ENCODE assay signal across 8 cellular contexts in genomic region chr11:64164392-64165312, GRCh38. TPM values are rescaled to one million over a fixed set of nuclear protein-coding genes. Genes with fewer than 3 reads are reported as not detected.
DNase-seq lines count a peak whose midpoint lies in the region; ATAC-seq, FAIRE-seq and TF ChIP-seq lines count a peak whose summit lies in the region.

No MANE protein-coding gene starts in this region.

- H3K27ac ChIP-seq in A673 (ENCODE audit: low read depth, low read length, poor library complexity, severe bottlenecking) (peak overlapping the region; percentile 89), kidney (ENCODE audit: low read depth in 2 of 2, low read length in 2 of 2) (peak overlapping the region; percentile 67 to 80), thyroid gland (peak overlapping the region; percentile 77 to 96 (median 93))

- no peaks in the 10 kb centered on the region for H3K9me3 Mint-ChIP-seq in activated T-helper 2 cell treated with anti-CD3 and anti-CD28 coated beads, Interferon-gamma antibody, Interleukin-2, Interleukin-4, amounts not matched to agents 10 μg/mL and 5 μg/mL and 100 μg/mL, durations not matched to agents 14 hours and 24 hours and 36 hours

- H3K9ac ChIP-seq in kidney (ENCODE audit: low read length in 2 of 2) = peak overlapping the region in 1 of 2 donors; percentile 80

- H3K4me1 ChIP-seq in A673 (ENCODE audit: insufficient read depth, low read length, poor library complexity, severe bottlenecking) = peaks cover 8% of the 10 kb centered on the region
- peaks cover 15% of the 10 kb centered on the region for H3K4me1 ChIP-seq in HAP-1
- peaks cover 8 to 9% of the 10 kb centered on the region in 2 donors for H3K4me1 ChIP-seq in kidney (ENCODE audit: control insufficient read depth in 1 of 2, insufficient read depth in 1 of 2, low read depth in 1 of 2, low read length in 2 of 2)
- H3K4me1 ChIP-seq in thyroid gland = peaks cover 11 to 13% of the 10 kb centered on the region in 2 donors

- H3K4me3 Mint-ChIP-seq in activated T-helper 2 cell treated with anti-CD3 and anti-CD28 coated beads, Interferon-gamma antibody, Interleukin-2, Interleukin-4, amounts not matched to agents 10 μg/mL and 5 μg/mL and 100 μg/mL, durations not matched to agents 14 hours and 24 hours and 36 hours (ENCODE audit: low read depth) = peak overlapping the region; percentile 74

- WGBS in thyroid gland, 2 donors = 41 to 46% methylated on average over 15 to 18 of the region's 20 CpGs

- no peak for FAIRE-seq in kidney (lab: Jason Lieb, UNC)

- TF ChIP-seq POLR2A in thyroid gland (IDR thresholded peaks at IDR 0.05) = peak in 1 of 2 donors; percentile 21

- POLR2A ChIA-PET in A673 (lab: Charles Lee; ENCODE audit: low non-redundant PET) = no interaction called here

- DNase-seq in A673 (ENCODE audit: low spot score) (no peak), HAP-1 (ENCODE audit: low spot score in 2 of 2) (peak; percentile 34 to 68), kidney (no peak), thyroid gland (peak; percentile 59 to 62), NCI-H187 (lab: John Stamatoyannopoulos, UW) (no peak)
- DNase-seq in activated T-helper 2 cell treated with anti-CD3 and anti-CD28 coated beads, Interferon-gamma antibody, Interleukin-2, Interleukin-4, amounts not matched to agents 10 μg/mL and 5 μg/mL and 100 μg/mL, durations not matched to agents 14 hours and 24 hours and 36 hours (ENCODE audit: low spot score) = no peak

- CTCF ChIA-PET in A673 (lab: Charles Lee) = interaction anchor here (1.0 kb wide), 1 partner anchor 12 kb away, joined by 4 read pairs; no protein-coding TSS in a partner anchor

- H3K27me3 ChIP-seq in A673 (replicated peaks; ENCODE audit: insufficient read depth, low read depth, low read length, poor library complexity) (no peaks in the 10 kb centered on the region), HAP-1 (ENCODE audit: low read depth) (no peaks in the 10 kb centered on the region), thyroid gland (no peaks in the 10 kb centered on the region)

- no peak for ATAC-seq in HG03045 (IDR thresholded peaks at IDR 0.05; ENCODE audit: unreplicated experiment)
- no peak for ATAC-seq in GM18909 (IDR thresholded peaks at IDR 0.05; ENCODE audit: poor library complexity, unreplicated experiment)

- intact Hi-C loops in A673 (cut with micrococcal nuclease; ENCODE audit: unreplicated experiment) = no loop called here
- intact Hi-C loops in activated T-helper 2 cell treated with anti-CD3 and anti-CD28 coated beads, Interferon-gamma antibody, Interleukin-2, Interleukin-4, amounts not matched to agents 10 μg/mL and 5 μg/mL and 100 μg/mL, durations not matched to agents 14 hours and 24 hours and 36 hours (cut with micrococcal nuclease) = no loop called here
- intact Hi-C loops in kidney (cut with DNase I) = no loop called here
- intact Hi-C loops in thyroid gland (cut with DNase I) = no loop called here

- no peak overlapping the region for H3K27ac Mint-ChIP-seq in activated T-helper 2 cell treated with anti-CD3 and anti-CD28 coated beads, Interferon-gamma antibody, Interleukin-2, Interleukin-4, amounts not matched to agents 10 μg/mL and 5 μg/mL and 100 μg/mL, durations not matched to agents 14 hours and 24 hours and 36 hours

- TSS peak; percentile 30 for BruUV-seq in A673 (replicated peaks; lab: Mats Ljungman, UMichigan)

- peaks cover 2% of the 10 kb centered on the region for H3K4me1 Mint-ChIP-seq in activated T-helper 2 cell treated with anti-CD3 and anti-CD28 coated beads, Interferon-gamma antibody, Interleukin-2, Interleukin-4, amounts not matched to agents 10 μg/mL and 5 μg/mL and 100 μg/mL, durations not matched to agents 14 hours and 24 hours and 36 hours (ENCODE audit: low read depth)

- no peaks in the 10 kb centered on the region for H3K9me3 ChIP-seq in A673 (ENCODE audit: low read depth, low read length, poor library complexity, severe bottlenecking)
- no peaks in the 10 kb centered on the region for H3K9me3 ChIP-seq in HAP-1
- no peaks in the 10 kb centered on the region for H3K9me3 ChIP-seq in kidney (ENCODE audit: control insufficient read depth in 1 of 2, low read length in 2 of 2)
- no peaks in the 10 kb centered on the region for H3K9me3 ChIP-seq in thyroid gland

- TF ChIP-seq CTCF in A673 (conservative IDR thresholded peaks at IDR 0.05; ENCODE audit: low read depth, low read length) (no peak), kidney (IDR thresholded peaks at IDR 0.05; ENCODE audit: borderline replicate concordance, extremely low read depth, insufficient read depth) (no peak), thyroid gland (IDR thresholded peaks at IDR 0.05) (no peak)

- in situ Hi-C loops in HAP-1 (cut with MboI; ENCODE audit: low sequenced_read_pairs) = no loop called here

- H3K36me3 ChIP-seq in A673 (ENCODE audit: insufficient read depth, low read length, poor library complexity, severe bottlenecking) (no peaks in the 10 kb centered on the region), HAP-1 (replicated peaks) (peaks cover 6% of the 10 kb centered on the region), kidney (ENCODE audit: control insufficient read depth in 1 of 2, insufficient read depth in 2 of 2, low read length in 2 of 2) (no peaks in the 10 kb centered on the region), thyroid gland (no peaks in the 10 kb centered on the region)

- H3K27me3 Mint-ChIP-seq in activated T-helper 2 cell treated with anti-CD3 and anti-CD28 coated beads, Interferon-gamma antibody, Interleukin-2, Interleukin-4, amounts not matched to agents 10 μg/mL and 5 μg/mL and 100 μg/mL, durations not matched to agents 14 hours and 24 hours and 36 hours (ENCODE audit: low read depth) = no peaks in the 10 kb centered on the region

- no peaks in the 10 kb centered on the region for H3K36me3 Mint-ChIP-seq in activated T-helper 2 cell treated with anti-CD3 and anti-CD28 coated beads, Interferon-gamma antibody, Interleukin-2, Interleukin-4, amounts not matched to agents 10 μg/mL and 5 μg/mL and 100 μg/mL, durations not matched to agents 14 hours and 24 hours and 36 hours (ENCODE audit: low read depth)

- H3K4me3 ChIP-seq in A673 (ENCODE audit: low read depth, low read length, poor library complexity, severe bottlenecking) = peak overlapping the region; percentile 94
- H3K4me3 ChIP-seq in HAP-1 = peak overlapping the region; percentile 52
- peak overlapping the region; percentile 66 to 71 for H3K4me3 ChIP-seq in kidney (ENCODE audit: low read length in 2 of 2)
- peak overlapping the region in 2 of 3 donors; percentile 64 to 79 for H3K4me3 ChIP-seq in thyroid gland (replicated peaks in 1 of 3)

RNA-seq across cellular contexts. Expression of gene MACROD1, which starts 1.3 kb away (rescaled TPM):
- total RNA-seq in A673 (2021) = 28.7 and 32.6 TPM in 2 replicates
- total RNA-seq in activated T-helper 2 cell treated with anti-CD3 and anti-CD28 coated beads, Interferon-gamma antibody, Interleukin-2, Interleukin-4, amounts not matched to agents 10 μg/mL and 5 μg/mL and 100 μg/mL, durations not matched to agents 14 hours and 24 hours and 36 hours = 23.4 and 26.7 TPM in 2 replicates
- 27.8 TPM for total RNA-seq in kidney
- polyA plus RNA-seq in kidney (ENCODE audit: insufficient read depth, low read depth, low replicate concordance) = 176 TPM
- 10 to 100 TPM; 62.5 to 89.5 (median 70.0) TPM for total RNA-seq in thyroid gland

RNA-seq across cellular contexts. Expression of gene STIP1, which starts 21.3 kb away (rescaled TPM):
- total RNA-seq in A673 (2021) (565 and 577 TPM in 2 replicates), kidney (81.2 TPM), thyroid gland (100 to 1,000 TPM in 2 of 4 donors, 10 to 100 TPM in 2; 80.8 to 116 (median 106) TPM)
- 480 and 484 TPM in 2 replicates for total RNA-seq in activated T-helper 2 cell treated with anti-CD3 and anti-CD28 coated beads, Interferon-gamma antibody, Interleukin-2, Interleukin-4, amounts not matched to agents 10 μg/mL and 5 μg/mL and 100 μg/mL, durations not matched to agents 14 hours and 24 hours and 36 hours
- polyA plus RNA-seq in kidney (ENCODE audit: insufficient read depth, low read depth, low replicate concordance) = 86.0 TPM

RNA-seq across cellular contexts. Expression of gene FERMT3, which starts 41.9 kb away (rescaled TPM):
- total RNA-seq in A673 (2021) (99.3 and 99.4 TPM in 2 replicates), kidney (36.3 TPM), thyroid gland (10 to 100 TPM in 2 of 4 donors, 1 to 10 TPM in 2; 7.6 to 13.9 (median 10.8) TPM)
- total RNA-seq in activated T-helper 2 cell treated with anti-CD3 and anti-CD28 coated beads, Interferon-gamma antibody, Interleukin-2, Interleukin-4, amounts not matched to agents 10 μg/mL and 5 μg/mL and 100 μg/mL, durations not matched to agents 14 hours and 24 hours and 36 hours = 197 and 202 TPM in 2 replicates
- polyA plus RNA-seq in kidney (ENCODE audit: insufficient read depth, low read depth, low replicate concordance) = 11.8 TPM

Comparison
In these comparisons a context has a peak if more than half of its experiments do, and no peak if none do; other contexts are left out.
1. DNase-seq: peak in HAP-1 (2 of 2) and thyroid gland (2 of 2); none in A673 (single experiment), activated T-helper 2 cell treated with anti-CD3 and anti-CD28 coated beads, Interferon-gamma antibody, Interleukin-2, Interleukin-4, amounts not matched to agents 10 μg/mL and 5 μg/mL and 100 μg/mL, durations not matched to agents 14 hours and 24 hours and 36 hours (single experiment), kidney (single experiment) and NCI-H187 (0 of 2).
2. Peak in every context shown above with its lines, with median percentiles within 50 percentile points of each other: H3K27ac ChIP-seq and H3K4me3 ChIP-seq.